Comparison of ENCODE assay signal across 19 cellular contexts in genomic region chr1:15429701-15430149, GRCh38. TPM values are rescaled to one million over a fixed set of nuclear protein-coding genes. Genes with fewer than 3 reads are reported as not detected.
DNase-seq lines count a peak whose midpoint lies in the region; ATAC-seq, FAIRE-seq and TF ChIP-seq lines count a peak whose summit lies in the region.
"Had no signal": no experiment of that assay in that cellular context is flagged by ENCODE, and none has a peak within 500 bp of the region (broad histone marks: within the 10 kb centered on the region; RNA-seq: fewer than 3 reads in every experiment).

No MANE protein-coding gene starts in this region.

- H2BK15ac ChIP-seq in H1 (ENCODE audit: low read length), result no peak overlapping the region

- TF ChIP-seq POLR2A in H1 (IDR thresholded peaks at IDR 0.05; ENCODE audit: control extremely low read depth in 1 of 2, low read depth in 2 of 2, low read length in 2 of 2), result no peak

- intact Hi-C loops in CD4-positive, alpha-beta T cell (cut with DNase I, micrococcal nuclease), result loop anchor here in 1 of 2 experiments (2.0 to 5.0 kb wide), 2 partner anchors 21 to 302 kb away; partner anchors contain the start of gene EFHD2
- intact Hi-C loops in natural killer cell (cut with micrococcal nuclease), result loop anchor here (2.0 kb wide), 1 partner anchor 13 kb away; no protein-coding TSS in a partner anchor

- no peak overlapping the region for H3K56ac ChIP-seq in H1 (replicated peaks; ENCODE audit: insufficient read length, low read depth, low read length)

- H2BK120ac ChIP-seq in H1 (replicated peaks; ENCODE audit: low read depth, low read length), result no peak overlapping the region

- H2AFZ ChIP-seq in H1 (ENCODE audit: low read length), result no peak overlapping the region
- H2AFZ ChIP-seq: GM23338 had no signal

- H3K23me2 ChIP-seq in H1 (ENCODE audit: low read depth, low read length), result no peaks in the 10 kb centered on the region

- H3K4me1 Mint-ChIP-seq in CD4-positive, alpha-beta T cell (ENCODE audit: low read depth), result peaks cover under 1% of the 10 kb centered on the region
- peaks cover 42 to 68% of the 10 kb centered on the region in 2 donors for H3K4me1 Mint-ChIP-seq in natural killer cell

- H3K27me3 Mint-ChIP-seq in CD4-positive, alpha-beta T cell, result no peaks in the 10 kb centered on the region
- H3K27me3 Mint-ChIP-seq in natural killer cell (ENCODE audit: low read depth in 2 of 2), result no peaks in the 10 kb centered on the region

- no peaks in the 10 kb centered on the region for H3K9me3 Mint-ChIP-seq in CD4-positive, alpha-beta T cell
- no peaks in the 10 kb centered on the region for H3K9me3 Mint-ChIP-seq in natural killer cell
- H3K9me3 Mint-ChIP-seq: activated T-cell treated with anti-CD3 and anti-CD28 coated beads, Interleukin-2, amount 50 U/mL, for 72 hours; GM23338 had no signal

- H4K5ac ChIP-seq in H1 (ENCODE audit: insufficient read length, low read depth, low read length), result no peak overlapping the region

- DNase-seq in CD4-positive, alpha-beta T cell, result no peak
- DNase-seq in RKO (ENCODE audit: low spot score) (peak; percentile 77), H1 (ENCODE audit: low read depth in 1 of 2, low spot score in 2 of 2) (no peak), natural killer cell (peak; percentile 42)
- DNase-seq: activated CD4-positive, CD25-positive, alpha-beta regulatory T cell treated with anti-CD3 and anti-CD28 coated beads, Interleukin-2, amount 50 U/mL, for 72 hours; activated T-cell treated with anti-CD3 and anti-CD28 coated beads, Interleukin-2, amount 50 U/mL, for 72 hours; foreskin melanocyte; NCI-H1694; NCI-H774; stimulated activated CD4-positive, alpha-beta T cell treated with anti-CD3 and anti-CD28 coated beads, Interleukin-1b, Interleukin-23, amount 100 ng/mL, for 48 hours; stimulated activated naive CD4-positive, alpha-beta T cell had no signal

- no peak overlapping the region for H2BK20ac ChIP-seq in H1 (ENCODE audit: low read length)

- no peak overlapping the region for H3K4me3 ChIP-seq in H1 (ENCODE audit: extremely low read depth in 1 of 4, insufficient read depth in 2 of 4, low read depth in 3 of 4, low read length in 4 of 4)
- H3K4me3 ChIP-seq: cardiac muscle cell, GM23338, SJSA1 had no signal

- H3K79me1 ChIP-seq in H1 (ENCODE audit: low read depth, low read length), result no peaks in the 10 kb centered on the region

- no peaks in the 10 kb centered on the region for H3K79me2 ChIP-seq in H1 (ENCODE audit: control insufficient read depth in 1 of 2, insufficient read depth in 2 of 2, low read length in 2 of 2)

- no peak for FAIRE-seq in H1 (lab: Jason Lieb, UNC)

- TF ChIP-seq CTCF in CD4-positive, alpha-beta T cell (IDR thresholded peaks at IDR 0.05), result no peak
- no peak for TF ChIP-seq CTCF in H1 (IDR thresholded peaks at IDR 0.05; ENCODE audit: control extremely low read depth in 1 of 3, insufficient read depth in 1 of 3, low read depth in 1 of 3, low read length in 3 of 3)
- no peak for TF ChIP-seq CTCF in natural killer cell (IDR thresholded peaks at IDR 0.05)

- peaks cover 33% of the 10 kb centered on the region for H3K36me3 Mint-ChIP-seq in CD4-positive, alpha-beta T cell (ENCODE audit: low read depth)
- H3K36me3 Mint-ChIP-seq in natural killer cell, result peaks cover 8% of the 10 kb centered on the region

- no peak overlapping the region for H3K23ac ChIP-seq in H1 (ENCODE audit: insufficient read length)

- peaks cover 0 to 2% of the 10 kb centered on the region in 2 experiments for H4K20me1 ChIP-seq in H1 (replicated peaks in 1 of 2; ENCODE audit: control insufficient read depth in 1 of 2, insufficient read depth in 2 of 2, low read length in 2 of 2)

- POLR2A ChIA-PET in CD4-positive, alpha-beta T cell (lab: Charles Lee), result no interaction called here
- POLR2A ChIA-PET in H1 (lab: Charles Lee; ENCODE audit: partially characterized antibody), result no interaction called here

- WGBS in H1 (ENCODE audit: extremely low coverage in 1 of 2, insufficient coverage in 1 of 2, insufficient read length in 1 of 2, insufficient replicate concordance in 2 of 2, low coverage in 1 of 2, low lambda C conversion rate in 2 of 2, missing lambda C conversion rate in 1 of 2), 2 experiments, result 93% methylated on average over 19 of the region's 19 CpGs; no CpG with 5 or more reads in 1 of the 2 experiments

- no peak overlapping the region for H2BK12ac ChIP-seq in H1 (ENCODE audit: low read depth, low read length)

- no peak overlapping the region for H3K14ac ChIP-seq in H1 (ENCODE audit: insufficient read length)

- no peak for TF ChIP-seq EP300 in H1 (IDR thresholded peaks at IDR 0.05; ENCODE audit: borderline replicate concordance in 1 of 2, low read depth in 2 of 2, low read length in 2 of 2)

- no peaks in the 10 kb centered on the region; a peak in 2 of 8 replicates for H3K36me3 ChIP-seq in H1 (ENCODE audit: control insufficient read depth in 2 of 4, insufficient read depth in 4 of 4, low read length in 3 of 4)
- H3K36me3 ChIP-seq: cardiac muscle cell had no signal

- CTCF ChIA-PET in CD4-positive, alpha-beta T cell (lab: Charles Lee), result interaction anchor here (1.2 to 7.5 kb wide), 2 partner anchors 23 to 106 kb away, joined by 6 to 67 read pairs; no protein-coding TSS in a partner anchor
- CTCF ChIA-PET in H1 (lab: Charles Lee; ENCODE audit: partially characterized antibody), result interaction anchor here (0.6 to 16.9 kb wide), 8 partner anchors 10 to 1524 kb away, joined by 3 to 170 read pairs (median 5); no protein-coding TSS in a partner anchor

- no peak overlapping the region for H3K9ac ChIP-seq in H1 (replicated peaks in 1 of 4; ENCODE audit: extremely low read depth in 1 of 4, low read depth in 3 of 4, low read length in 3 of 4)

- TF ChIP-seq RAD21 in H1 (IDR thresholded peaks at IDR 0.05 in 1 of 2, conservative IDR thresholded peaks at IDR 0.05 in 1 of 2; ENCODE audit: low read depth in 2 of 2, low read length in 2 of 2), result no peak

- H2AK5ac ChIP-seq in H1 (ENCODE audit: low read depth, low read length), result no peak overlapping the region

- H3K4me1 ChIP-seq in H1 (replicated peaks in 1 of 4; ENCODE audit: control insufficient read depth in 3 of 4, insufficient read depth in 4 of 4, low read length in 3 of 4), result peaks cover 0 to 7% (median 3%) of the 10 kb centered on the region in 4 experiments; a peak in 5 of 7 replicates

- H3K9me3 ChIP-seq in CD4-positive, alpha-beta T cell (ENCODE audit: control insufficient read depth, low read length), result no peaks in the 10 kb centered on the region
- no peaks in the 10 kb centered on the region for H3K9me3 ChIP-seq in H1 (ENCODE audit: insufficient read depth in 2 of 2, low read depth in 1 of 2, low read length in 1 of 2)
- H3K9me3 ChIP-seq: SJSA1 had no signal

- H3K27ac Mint-ChIP-seq in CD4-positive, alpha-beta T cell, result peak overlapping the region; percentile 47
- peak overlapping the region; percentile 88 to 93 for H3K27ac Mint-ChIP-seq in natural killer cell
- H3K27ac Mint-ChIP-seq: activated T-cell treated with anti-CD3 and anti-CD28 coated beads, Interleukin-2, amount 50 U/mL, for 72 hours; GM23338 had no signal

- H2BK5ac ChIP-seq in H1 (ENCODE audit: low read depth, low read length), result peak overlapping the region; percentile 49; the same call in 1 of the 2 replicates

- H3K4me2 ChIP-seq in H1 (ENCODE audit: insufficient read depth in 1 of 2, low read depth in 2 of 2, low read length in 2 of 2), result no peak overlapping the region
- H3K4me2 ChIP-seq: GM23338 had no signal

- no peak overlapping the region for H3K27ac ChIP-seq in CD4-positive, alpha-beta T cell (ENCODE audit: low read depth, low read length)
- no peak overlapping the region for H3K27ac ChIP-seq in H1 (ENCODE audit: low read depth, low read length)
- H3K27ac ChIP-seq: cardiac muscle cell, SJSA1 had no signal

- H3K4ac ChIP-seq in H1 (replicated peaks; ENCODE audit: insufficient read length, low read depth, low read length), result no peak overlapping the region

- H4K91ac ChIP-seq in H1 (replicated peaks; ENCODE audit: insufficient read length, low read length), result no peak overlapping the region

- no peak overlapping the region for H3K18ac ChIP-seq in H1 (ENCODE audit: extremely low read depth, low read length)

- no peak overlapping the region for H4K8ac ChIP-seq in H1 (ENCODE audit: extremely low read depth, insufficient read depth, low read length)

- ATAC-seq in CD4-positive, alpha-beta T cell (ENCODE audit: poor library complexity), result no peak
- peak; percentile 3 to 19 (median 6) for ATAC-seq in natural killer cell
- no peak for ATAC-seq in GM21619 (IDR thresholded peaks at IDR 0.05; ENCODE audit: unreplicated experiment)
- no peak for ATAC-seq in GM19324 (IDR thresholded peaks at IDR 0.05; ENCODE audit: low FRiP score, unreplicated experiment)
- no peak for ATAC-seq in GM21786 (IDR thresholded peaks at IDR 0.05; ENCODE audit: unreplicated experiment)
- no peak for ATAC-seq in HG02885 (IDR thresholded peaks at IDR 0.05; ENCODE audit: poor library complexity, unreplicated experiment)
- ATAC-seq: GM23338 had no signal

- H3K27me3 ChIP-seq in CD4-positive, alpha-beta T cell (ENCODE audit: control insufficient read depth, insufficient read depth, low read length), result no peaks in the 10 kb centered on the region
- no peaks in the 10 kb centered on the region; a peak in 1 of 7 replicates for H3K27me3 ChIP-seq in H1 (replicated peaks in 1 of 4; ENCODE audit: control insufficient read depth in 3 of 4, extremely low read depth in 1 of 4, insufficient read depth in 3 of 4, low read length in 3 of 4)
- H3K27me3 ChIP-seq: cardiac muscle cell, SJSA1 had no signal

- no peak overlapping the region for H3K4me3 Mint-ChIP-seq in CD4-positive, alpha-beta T cell
- peak overlapping the region; percentile 74 for H3K4me3 Mint-ChIP-seq in natural killer cell
- H3K4me3 Mint-ChIP-seq: activated T-cell treated with anti-CD3 and anti-CD28 coated beads, Interleukin-2, amount 50 U/mL, for 72 hours; GM23338 had no signal

RNA-seq across cellular contexts. Expression of gene CTRC, which starts 8.5 kb away (rescaled TPM):
- 1 to 10 TPM in 1 of 2 experiments, under 1 TPM in 1; 0.41 to 1.2 TPM for total RNA-seq in CD4-positive, alpha-beta T cell
- total RNA-seq in H1 (2021; fragmentation: NEBNext Ultra II Directional; extraction: Animal tissue kit (Norgen Biotek cat#: 25700)), result 0.09 TPM in 1 of 2 replicates, not detected in the other
- not detected in 2 replicates for polyA plus RNA-seq in H1 (2011; rRNA removed)
- polyA plus RNA-seq in H1 (2011; cell fraction: cytosol; rRNA removed), result not detected
- polyA plus RNA-seq in H1 (2011; cell fraction: nucleus; rRNA removed), result not detected
- polyA plus RNA-seq in H1 (2012, experiment 1 of 2), result not detected in 4 replicates
- polyA plus RNA-seq in H1 (2012, experiment 2 of 2), result not detected
- not detected for polyA plus RNA-seq in H1 (2013, experiment 1 of 2)
- polyA plus RNA-seq in H1 (2013, experiment 2 of 2), result 0.29 TPM
- not detected in 2 replicates for polyA minus RNA-seq in H1 (2011; rRNA and poly(A)+ RNA removed)
- polyA minus RNA-seq in H1 (2011; cell fraction: cytosol; rRNA and poly(A)+ RNA removed), result not detected
- polyA minus RNA-seq in H1 (2011; cell fraction: nucleus; rRNA and poly(A)+ RNA removed), result not detected
- 1 to 10 TPM; 5.5 to 9.7 (median 6.4) TPM for total RNA-seq in natural killer cell
- total RNA-seq: cardiac muscle cell, kidney epithelial cell, SJSA1 had no signal
- polyA plus RNA-seq: GM23338 had no signal

RNA-seq across cellular contexts. Expression of gene EFHD2, which starts 20.0 kb away (rescaled TPM):
- 10 to 100 TPM; 79.1 to 80.9 TPM for total RNA-seq in CD4-positive, alpha-beta T cell
- total RNA-seq in H1 (2021; fragmentation: NEBNext Ultra II Directional; extraction: Animal tissue kit (Norgen Biotek cat#: 25700)), result 23.5 and 25.1 TPM in 2 replicates
- 24.4 and 30.8 TPM in 2 replicates for polyA plus RNA-seq in H1 (2011; rRNA removed)
- 24.6 TPM for polyA plus RNA-seq in H1 (2011; cell fraction: cytosol; rRNA removed)
- 22.1 TPM for polyA plus RNA-seq in H1 (2011; cell fraction: nucleus; rRNA removed)
- polyA plus RNA-seq in H1 (2012, experiment 1 of 2), result 16.3 to 23.1 TPM (median 20.7 TPM) in 4 replicates
- 23.1 TPM for polyA plus RNA-seq in H1 (2012, experiment 2 of 2)
- polyA plus RNA-seq in H1 (2013, experiment 1 of 2), result 16.3 TPM
- polyA plus RNA-seq in H1 (2013, experiment 2 of 2), result 16.6 TPM
- polyA minus RNA-seq in H1 (2011; rRNA and poly(A)+ RNA removed), result 4.3 and 4.8 TPM in 2 replicates
- polyA minus RNA-seq in H1 (2011; cell fraction: cytosol; rRNA and poly(A)+ RNA removed), result 16.7 TPM
- polyA minus RNA-seq in H1 (2011; cell fraction: nucleus; rRNA and poly(A)+ RNA removed), result 5.9 TPM
- 100 to 1,000 TPM; 804 to 952 (median 855) TPM for total RNA-seq in natural killer cell

RNA-seq across cellular contexts. Expression of gene CELA2A, which starts 26.8 kb away (rescaled TPM):
- not detected for total RNA-seq in CD4-positive, alpha-beta T cell
- total RNA-seq in H1 (2021; fragmentation: NEBNext Ultra II Directional; extraction: Animal tissue kit (Norgen Biotek cat#: 25700)), result not detected in 2 replicates
- polyA plus RNA-seq in H1 (2011; rRNA removed), result not detected in 2 replicates
- not detected for polyA plus RNA-seq in H1 (2011; cell fraction: cytosol; rRNA removed)
- not detected for polyA plus RNA-seq in H1 (2011; cell fraction: nucleus; rRNA removed)
- not detected in 4 replicates for polyA plus RNA-seq in H1 (2012, experiment 1 of 2)
- polyA plus RNA-seq in H1 (2012, experiment 2 of 2), result not detected
- not detected for polyA plus RNA-seq in H1 (2013, experiment 1 of 2)
- polyA plus RNA-seq in H1 (2013, experiment 2 of 2), result not detected
- polyA minus RNA-seq in H1 (2011; rRNA and poly(A)+ RNA removed), result not detected in 2 replicates
- not detected for polyA minus RNA-seq in H1 (2011; cell fraction: cytosol; rRNA and poly(A)+ RNA removed)
- polyA minus RNA-seq in H1 (2011; cell fraction: nucleus; rRNA and poly(A)+ RNA removed), result not detected
- not detected for total RNA-seq in natural killer cell
- total RNA-seq: activated T-cell treated with anti-CD3 and anti-CD28 coated beads, Interleukin-2, amount 50 U/mL, for 72 hours; cardiac muscle cell; GM23338; kidney epithelial cell; SJSA1 had no signal
- polyA plus RNA-seq: GM23338 had no signal

RNA-seq across cellular contexts. Expression of gene CELA2B, which starts 46.2 kb away (rescaled TPM):
- total RNA-seq in CD4-positive, alpha-beta T cell, result not detected
- total RNA-seq in H1 (2021; fragmentation: NEBNext Ultra II Directional; extraction: Animal tissue kit (Norgen Biotek cat#: 25700)), result not detected in 2 replicates
- polyA plus RNA-seq in H1 (2011; rRNA removed), result not detected in 2 replicates
- not detected for polyA plus RNA-seq in H1 (2011; cell fraction: cytosol; rRNA removed)
- not detected for polyA plus RNA-seq in H1 (2011; cell fraction: nucleus; rRNA removed)
- not detected in 4 replicates for polyA plus RNA-seq in H1 (2012, experiment 1 of 2)
- not detected for polyA plus RNA-seq in H1 (2012, experiment 2 of 2)
- not detected for polyA plus RNA-seq in H1 (2013, experiment 1 of 2)
- polyA plus RNA-seq in H1 (2013, experiment 2 of 2), result not detected
- not detected in 2 replicates for polyA minus RNA-seq in H1 (2011; rRNA and poly(A)+ RNA removed)
- polyA minus RNA-seq in H1 (2011; cell fraction: cytosol; rRNA and poly(A)+ RNA removed), result not detected
- not detected for polyA minus RNA-seq in H1 (2011; cell fraction: nucleus; rRNA and poly(A)+ RNA removed)
- not detected for total RNA-seq in natural killer cell
- total RNA-seq: activated T-cell treated with anti-CD3 and anti-CD28 coated beads, Interleukin-2, amount 50 U/mL, for 72 hours; cardiac muscle cell; GM23338; kidney epithelial cell; SJSA1 had no signal
- polyA plus RNA-seq: GM23338 had no signal

Comparison
In these comparisons a context has a peak if more than half of its experiments do, and no peak if none do; other contexts are left out.
1. ATAC-seq: peak in natural killer cell (3 of 3); none in CD4-positive, alpha-beta T cell (single experiment), GM21619 (single experiment), GM19324 (single experiment), GM21786 (single experiment) and HG02885 (single experiment).
2. DNase-seq: peak in RKO (single experiment) and natural killer cell (single experiment); none in CD4-positive, alpha-beta T cell (0 of 10) and H1 (0 of 2).
3. RNA of gene EFHD2, which starts 20.0 kb away (total RNA-seq): 804 to 952 TPM in natural killer cell; 79.1 to 80.9 TPM in CD4-positive, alpha-beta T cell and 23.5 to 25.1 TPM in H1; every median in the first group is over 4 times any median in the second.